In the genomic region with DNA sequence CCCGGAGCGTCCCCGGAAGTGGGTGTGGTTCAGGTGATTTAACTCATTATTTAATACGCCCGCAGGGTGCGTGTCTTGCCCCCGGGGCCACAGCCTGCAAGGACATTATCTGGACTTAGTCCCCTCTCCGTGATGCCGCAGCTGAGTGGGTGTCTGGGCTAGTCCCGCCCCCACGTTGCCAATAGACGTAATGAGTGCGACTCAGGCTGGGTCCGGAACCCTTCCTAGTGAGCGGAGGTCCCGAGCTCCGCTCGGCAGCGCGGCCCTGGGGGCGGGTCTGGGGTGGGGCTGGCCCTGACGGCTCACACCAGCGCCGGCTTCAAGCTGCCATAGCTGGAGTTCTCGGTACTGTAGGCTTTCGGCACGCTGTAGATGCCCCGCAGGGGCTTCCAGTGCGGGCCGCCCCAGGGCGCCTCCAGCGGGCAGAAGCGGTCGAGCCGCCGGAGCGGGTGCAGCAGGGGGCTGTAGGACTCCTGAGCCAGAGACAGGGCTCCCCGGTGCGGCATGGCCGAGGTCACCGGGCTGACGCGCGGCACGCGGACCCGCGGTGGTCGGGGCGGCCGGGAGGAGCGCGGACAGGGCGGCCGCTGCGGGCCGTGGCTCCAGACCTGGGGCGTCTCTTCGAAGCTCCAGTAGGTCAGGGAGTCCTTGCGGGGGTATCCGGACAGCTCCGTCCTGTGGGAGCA, we compare ENCODE assay signal across 9 cellular contexts. TPM values are rescaled to one million over a fixed set of nuclear protein-coding genes. Genes with fewer than 3 reads are reported as not detected.
DNase-seq lines count a peak whose midpoint lies in the region; ATAC-seq and TF ChIP-seq lines count a peak whose summit lies in the region.
"Had no signal": no experiment of that assay in that cellular context is flagged by ENCODE, and none has a peak within 500 bp of the region (broad histone marks: within the 10 kb centered on the region; RNA-seq: fewer than 3 reads in every experiment).

No MANE protein-coding gene starts in this region.

- no peak overlapping the region for H3K27ac Mint-ChIP-seq in activated naive CD8-positive, alpha-beta T cell

- peaks cover 13% of the 10 kb centered on the region for H3K4me1 Mint-ChIP-seq in activated naive CD8-positive, alpha-beta T cell (ENCODE audit: low read depth)

- peaks cover 2% of the 10 kb centered on the region for H3K36me3 Mint-ChIP-seq in activated naive CD8-positive, alpha-beta T cell

- H3K27me3 Mint-ChIP-seq in activated naive CD8-positive, alpha-beta T cell = no peaks in the 10 kb centered on the region

- H3K9me3 Mint-ChIP-seq in activated naive CD8-positive, alpha-beta T cell (ENCODE audit: low read depth) = no peaks in the 10 kb centered on the region

- peak; percentile 66 for TF ChIP-seq CTCF in left ventricle myocardium inferior (IDR thresholded peaks at IDR 0.05; ENCODE audit: borderline replicate concordance)
- peak; percentile 19 to 53 (median 36) for TF ChIP-seq CTCF in gastrocnemius medialis (IDR thresholded peaks at IDR 0.05 in 4 of 5, conservative IDR thresholded peaks at IDR 0.05 in 1 of 5)

- DNase-seq in D341Med (ENCODE audit: low spot score) (peak; percentile 89), left ventricle myocardium inferior (peak; percentile 36), gastrocnemius medialis (peak in 1 of 2 donors; percentile 35)

- H3K36me3 ChIP-seq in left ventricle myocardium inferior = peaks cover 29% of the 10 kb centered on the region
- H3K36me3 ChIP-seq in gastrocnemius medialis = peaks cover 0 to 30% of the 10 kb centered on the region in 2 donors

- intact Hi-C loops in left ventricle myocardium inferior (cut with micrococcal nuclease) (no loop called here), gastrocnemius medialis (cut with DNase I; ENCODE audit: low total_unique reads) (no loop called here)

- peaks cover 34% of the 10 kb centered on the region for H3K27me3 ChIP-seq in left ventricle myocardium inferior (ENCODE audit: low read depth)
- peaks cover 0 to 11% (median 8%) of the 10 kb centered on the region in 3 donors for H3K27me3 ChIP-seq in gastrocnemius medialis

- peak overlapping the region; percentile 63 for H3K4me3 ChIP-seq in left ventricle myocardium inferior
- peak overlapping the region; percentile 55 to 72 (median 57) for H3K4me3 ChIP-seq in gastrocnemius medialis

- TF ChIP-seq POLR2A in gastrocnemius medialis (IDR thresholded peaks at IDR 0.05) = no peak

- H3K27ac ChIP-seq in left ventricle myocardium inferior (replicated peaks) (no peak overlapping the region), gastrocnemius medialis (no peak overlapping the region)

- peak overlapping the region; percentile 87 for H3K4me3 Mint-ChIP-seq in activated naive CD8-positive, alpha-beta T cell

- ATAC-seq in HG03342 (IDR thresholded peaks at IDR 0.05; ENCODE audit: unreplicated experiment) = peak; percentile 47
- peak; percentile 80 for ATAC-seq in SK-N-SH treated with all-trans-retinoic acid at 6 μM for 48 hours
- ATAC-seq in gastrocnemius medialis = peak; percentile 32 to 62
- ATAC-seq in GM21619 (IDR thresholded peaks at IDR 0.05; ENCODE audit: unreplicated experiment) = no peak
- no peak for ATAC-seq in HG03039 (IDR thresholded peaks at IDR 0.05; ENCODE audit: unreplicated experiment)

- in situ Hi-C loops in gastrocnemius medialis (cut with MboI; ENCODE audit: low sequenced_read_pairs in 4 of 4) = no loop called here

- H3K9me3 ChIP-seq in left ventricle myocardium inferior (replicated peaks) (no peaks in the 10 kb centered on the region), gastrocnemius medialis (no peaks in the 10 kb centered on the region)

- H3K4me1 ChIP-seq in left ventricle myocardium inferior = peaks cover 27% of the 10 kb centered on the region
- peaks cover 14 to 19% of the 10 kb centered on the region in 2 donors for H3K4me1 ChIP-seq in gastrocnemius medialis

TF ChIP-seq in SK-N-SH treated with all-trans-retinoic acid at 6 μM for 48 hours, 23 proteins besides CTCF, POLR2A, EP300 and RAD21:
- TF ChIP-seq GLIS3 (CRISPR knock-in tag; IDR thresholded peaks at IDR 0.05) = peak; percentile 53; the same call in 1 of the 2 replicates
- no peak for TF ChIP-seq ISL1 (CRISPR knock-in tag; IDR thresholded peaks at IDR 0.05)
TF ChIP-seq in SK-N-SH treated with all-trans-retinoic acid at 6 μM for 48 hours: peak in this region for 1.

RNA-seq across cellular contexts. Expression of gene LHB, which starts 0.9 kb away (rescaled TPM):
- total RNA-seq in left ventricle myocardium inferior (not detected), gastrocnemius medialis (1 to 10 TPM in 1 of 4 donors, not detected in 3; 1.9 TPM)
- total RNA-seq: T-helper 1 cell treated with Interleukin-12 subunit alpha and Interleukin-12 subunit beta and Interleukin-4 antibody, amounts not matched to agents 30 ng/mL and 1 ng/mL, for 36 hours had no signal

RNA-seq across cellular contexts. Expression of gene CGB3, which starts 6.3 kb away (rescaled TPM):
- total RNA-seq in left ventricle myocardium inferior (not detected), gastrocnemius medialis (not detected)
- total RNA-seq: T-helper 1 cell treated with Interleukin-12 subunit alpha and Interleukin-12 subunit beta and Interleukin-4 antibody, amounts not matched to agents 30 ng/mL and 1 ng/mL, for 36 hours had no signal

RNA-seq across cellular contexts. Expression of gene CGB2, which starts 13.9 kb away (rescaled TPM):
- total RNA-seq in left ventricle myocardium inferior (not detected), gastrocnemius medialis (not detected)
- total RNA-seq: T-helper 1 cell treated with Interleukin-12 subunit alpha and Interleukin-12 subunit beta and Interleukin-4 antibody, amounts not matched to agents 30 ng/mL and 1 ng/mL, for 36 hours had no signal

RNA-seq across cellular contexts. Expression of gene CGB1, which starts 18.9 kb away (rescaled TPM):
- total RNA-seq in left ventricle myocardium inferior (not detected), gastrocnemius medialis (not detected)
- total RNA-seq: T-helper 1 cell treated with Interleukin-12 subunit alpha and Interleukin-12 subunit beta and Interleukin-4 antibody, amounts not matched to agents 30 ng/mL and 1 ng/mL, for 36 hours had no signal

RNA-seq across cellular contexts. Expression of gene RUVBL2, which starts 24.1 kb away (rescaled TPM):
- total RNA-seq in left ventricle myocardium inferior (44.4 TPM), gastrocnemius medialis (100 to 1,000 TPM; 134 to 185 (median 146) TPM)

Comparison
In these comparisons a context has a peak if more than half of its experiments do, and no peak if none do; other contexts are left out.
1. ATAC-seq: peak in HG03342 (single experiment), SK-N-SH treated with all-trans-retinoic acid at 6 μM for 48 hours (single experiment) and gastrocnemius medialis (2 of 2); none in GM21619 (single experiment) and HG03039 (single experiment).